Comparison of ENCODE assay signal across 1 cellular context in genomic region chr3:7960601-7961000, GRCh38.
TF ChIP-seq lines count a peak whose summit lies in the region.

No MANE protein-coding gene starts in this region.

TF ChIP-seq in GM23338, 12 proteins besides CTCF, POLR2A, EP300 and RAD21:
- TF ChIP-seq ZNF462 (CRISPR knock-in tag; IDR thresholded peaks at IDR 0.05): no peak
- TF ChIP-seq ETS1 (IDR thresholded peaks at IDR 0.05): no peak
- no peak for TF ChIP-seq ZNF114 (CRISPR knock-in tag; IDR thresholded peaks at IDR 0.05)
- no peak for TF ChIP-seq EZH2phosphoT487 (IDR thresholded peaks at IDR 0.05; ENCODE audit: unreplicated experiment)
- no peak for TF ChIP-seq EZH2 (IDR thresholded peaks at IDR 0.05; ENCODE audit: low read depth, unreplicated experiment)
- TF ChIP-seq ZNF331 (CRISPR knock-in tag; IDR thresholded peaks at IDR 0.05; ENCODE audit: low read depth): no peak
- TF ChIP-seq CREB1 (CRISPR knock-in tag; IDR thresholded peaks at IDR 0.05; ENCODE audit: low read depth): no peak
- no peak for TF ChIP-seq JUNB (IDR thresholded peaks at IDR 0.05; ENCODE audit: unreplicated experiment)
- TF ChIP-seq REST (IDR thresholded peaks at IDR 0.05; ENCODE audit: unreplicated experiment): no peak
TF ChIP-seq in GM23338: peak in this region for 0.
